Comparison of ENCODE assay signal across 17 cellular contexts in the genomic region with DNA sequence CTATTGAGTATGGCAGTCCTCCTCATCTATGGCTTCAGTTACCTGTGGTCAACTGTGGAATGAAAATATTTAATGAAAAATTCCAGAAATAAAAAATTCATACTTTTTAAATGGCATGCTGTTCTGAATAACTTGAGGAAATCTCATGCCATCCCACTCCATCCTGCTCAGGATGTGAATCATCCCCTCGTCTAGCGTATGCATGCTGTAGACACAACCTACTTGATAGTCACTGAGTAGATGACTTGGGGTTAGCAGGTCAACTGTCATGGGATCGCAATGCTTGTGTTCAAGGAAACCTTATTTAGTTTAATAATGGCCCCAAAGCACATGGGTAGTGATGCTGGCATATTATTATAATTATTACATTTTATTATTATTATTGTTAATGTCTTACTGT. TPM values are rescaled to one million over a fixed set of nuclear protein-coding genes. Genes with fewer than 3 reads are reported as not detected.
A peak's percentile ranks its signal among the peaks of the same experiment; 100 is the strongest.
DNase-seq lines count a peak whose midpoint lies in the region; ATAC-seq and TF ChIP-seq lines count a peak whose summit lies in the region.
"Had no signal": no experiment of that assay in that cellular context is flagged by ENCODE, and none has a peak within 500 bp of the region (broad histone marks: within the 10 kb centered on the region; RNA-seq: fewer than 3 reads in every experiment).

No MANE protein-coding gene starts in this region.

- POLR2A ChIA-PET in AG04449 (lab: Yijun Ruan, JAX) = no interaction called here

- no peaks in the 10 kb centered on the region for H3K9me3 ChIP-seq in testis
- H3K9me3 ChIP-seq: thyroid gland had no signal

- CTCF ChIA-PET in AG04449 (lab: Yijun Ruan, JAX) = no interaction called here

- no peak overlapping the region for H3K27ac Mint-ChIP-seq in stimulated activated naive CD8-positive, alpha-beta T cell treated with anti-CD3 and anti-CD28 coated beads, Interleukin-15, amount 100 ng/mL, for 72 hours
- H3K27ac Mint-ChIP-seq: activated B cell treated with CpG ODN at 0.5 μM for 24 hours had no signal

- ATAC-seq in stimulated activated naive CD8-positive, alpha-beta T cell treated with anti-CD3 and anti-CD28 coated beads, Interleukin-15, amount 100 ng/mL, for 72 hours = no peak
- ATAC-seq: GM12878, heart right ventricle, left lobe of liver had no signal

- peaks cover 17% of the 10 kb centered on the region for H3K27me3 Mint-ChIP-seq in stimulated activated naive CD8-positive, alpha-beta T cell treated with anti-CD3 and anti-CD28 coated beads, Interleukin-15, amount 100 ng/mL, for 72 hours

- no peak for TF ChIP-seq CTCF in AG04449 (IDR thresholded peaks at IDR 0.05; ENCODE audit: insufficient read depth, low read length, missing control alignments)
- no peak for TF ChIP-seq CTCF in astrocyte of the spinal cord (IDR thresholded peaks at IDR 0.05; ENCODE audit: low read depth, low read length)
- no peak for TF ChIP-seq CTCF in testis (IDR thresholded peaks at IDR 0.05)

- intact Hi-C loops in testis (cut with DNase I; ENCODE audit: low total_unique reads) = no loop called here

- 87 to 92% methylated on average over 3 of the region's 3 CpGs for WGBS in testis, 2 donors

- no peak overlapping the region for H3K4me3 ChIP-seq in AG04449 (ENCODE audit: low read depth, low read length)
- no peak overlapping the region for H3K4me3 ChIP-seq in astrocyte of the spinal cord (ENCODE audit: low read depth, low read length)
- no peak overlapping the region for H3K4me3 ChIP-seq in testis
- H3K4me3 ChIP-seq: GM12878, heart right ventricle, spleen, thyroid gland had no signal

- no peaks in the 10 kb centered on the region for H3K27me3 ChIP-seq in testis
- H3K27me3 ChIP-seq: thyroid gland had no signal

- H3K27ac ChIP-seq in testis = no peak overlapping the region
- H3K27ac ChIP-seq: heart right ventricle, spleen, thyroid gland had no signal

- TF ChIP-seq POLR2A in testis (IDR thresholded peaks at IDR 0.05) = no peak

- H3K4me1 Mint-ChIP-seq in stimulated activated naive CD8-positive, alpha-beta T cell treated with anti-CD3 and anti-CD28 coated beads, Interleukin-15, amount 100 ng/mL, for 72 hours = peaks cover 9% of the 10 kb centered on the region

- DNase-seq in AG04449 (ENCODE audit: low read depth, low spot score) (peak; percentile 59), HT1080 (ENCODE audit: low read depth) (peak; percentile 86), astrocyte of the spinal cord (ENCODE audit: low read depth, low spot score) (peak; percentile 32), glomerular visceral epithelial cell (ENCODE audit: extremely low spot score) (peak; percentile 14), kidney glomerular epithelial cell (lab: John Stamatoyannopoulos, UW) (no peak), DMS79 (lab: John Stamatoyannopoulos, UW) (no peak), testis (no peak)
- DNase-seq in stimulated activated naive CD8-positive, alpha-beta T cell treated with anti-CD3 and anti-CD28 coated beads, Interleukin-15, amount 100 ng/mL, for 72 hours = no peak
- DNase-seq: activated B cell treated with CpG ODN at 0.5 μM for 24 hours; activated CD8-positive, alpha-beta memory T cell treated with anti-CD3 and anti-CD28 coated beads, Interleukin-2, amount 50 U/mL, for 48 hours; DMS153; heart right ventricle; MV-4-11; spleen; thyroid gland had no signal

- in situ Hi-C loops in astrocyte of the spinal cord (cut with HindIII; ENCODE audit: low sequenced_read_pairs) = no loop called here

- no peaks in the 10 kb centered on the region for H3K36me3 ChIP-seq in testis (ENCODE audit: low read depth, missing control alignments)
- H3K36me3 ChIP-seq: heart right ventricle, spleen, thyroid gland had no signal

- no peak overlapping the region for H3K4me3 Mint-ChIP-seq in stimulated activated naive CD8-positive, alpha-beta T cell treated with anti-CD3 and anti-CD28 coated beads, Interleukin-15, amount 100 ng/mL, for 72 hours
- H3K4me3 Mint-ChIP-seq: activated B cell treated with CpG ODN at 0.5 μM for 24 hours had no signal

- H3K9me3 Mint-ChIP-seq in stimulated activated naive CD8-positive, alpha-beta T cell treated with anti-CD3 and anti-CD28 coated beads, Interleukin-15, amount 100 ng/mL, for 72 hours = peaks cover 0 to 12% of the 10 kb centered on the region in 2 donors

- no peaks in the 10 kb centered on the region for H3K4me1 ChIP-seq in testis
- H3K4me1 ChIP-seq: thyroid gland had no signal

RNA-seq across cellular contexts. Expression of a gene that starts 4.8 kb away (rescaled TPM):
- 70.7 and 103 TPM in 2 replicates for total RNA-seq in HT1080 (2014; rRNA removed; shearing (Covaris generic))
- polyA plus RNA-seq in HT1080 (2015; cell fraction: cytosol; rRNA removed) = 50.5 and 58.3 TPM in 2 replicates
- polyA plus RNA-seq in HT1080 (2015; cell fraction: nucleus; rRNA removed) = 42.9 and 48.6 TPM in 2 replicates
- 10 to 100 TPM; 61.8 to 80.5 TPM for total RNA-seq in testis
- 41.0 TPM for polyA plus RNA-seq in testis (ENCODE audit: insufficient read depth, low read depth, low replicate concordance)

Comparison
In these comparisons a context has a peak if more than half of its experiments do, and no peak if none do; other contexts are left out.
1. DNase-seq: peak in AG04449 (single experiment), HT1080 (single experiment), astrocyte of the spinal cord (single experiment) and glomerular visceral epithelial cell (single experiment); none in kidney glomerular epithelial cell (single experiment), DMS79 (single experiment), stimulated activated naive CD8-positive, alpha-beta T cell treated with anti-CD3 and anti-CD28 coated beads, Interleukin-15, amount 100 ng/mL, for 72 hours (0 of 2) and testis (single experiment).